In genomic region chr4:139453041-139453370, GRCh38 we compare ENCODE assay signal across 1 cellular context.
TF ChIP-seq lines count a peak whose summit lies in the region.

No MANE protein-coding gene starts in this region.

TF ChIP-seq in HepG2, 621 proteins besides CTCF, POLR2A, EP300 and RAD21 (continued from another document and continues in another):
- TF ChIP-seq ZNF713 (CRISPR knock-in tag; IDR thresholded peaks at IDR 0.05), result 0 out of 2 replicates have a peak, but pooled peaks have one; percentile 9
- TF ChIP-seq ETV6 (CRISPR knock-in tag; conservative IDR thresholded peaks at IDR 0.05), result no peak
- no peak for TF ChIP-seq ZNF180 (CRISPR knock-in tag; IDR thresholded peaks at IDR 0.05; ENCODE audit: borderline replicate concordance, low read depth)
- 0 out of 2 replicates have a peak, but pooled peaks have one; percentile 63 for TF ChIP-seq RNF2 (conservative IDR thresholded peaks at IDR 0.05; ENCODE audit: low read depth)
- no peak for TF ChIP-seq RCOR2 (CRISPR knock-in tag; IDR thresholded peaks at IDR 0.05)
- TF ChIP-seq ZNF580 (CRISPR knock-in tag; IDR thresholded peaks at IDR 0.05; ENCODE audit: borderline replicate concordance, low read depth), result no peak
- peak; percentile 3; the same call in 1 of the 2 replicates for TF ChIP-seq SOX5 (CRISPR knock-in tag; IDR thresholded peaks at IDR 0.05; ENCODE audit: borderline replicate concordance)
- no peak for TF ChIP-seq ZNF557 (CRISPR knock-in tag; IDR thresholded peaks at IDR 0.05)
- TF ChIP-seq XRCC5 (optimal IDR thresholded peaks at IDR 0.05; ENCODE audit: low read length), result no peak
- TF ChIP-seq SIN3B (IDR thresholded peaks at IDR 0.05; ENCODE audit: low read length), result no peak
- TF ChIP-seq ZNF776 (CRISPR knock-in tag; IDR thresholded peaks at IDR 0.05), result no peak
- no peak for TF ChIP-seq ZNF251 (CRISPR knock-in tag; IDR thresholded peaks at IDR 0.05)
- TF ChIP-seq PPARG (CRISPR knock-in tag; conservative IDR thresholded peaks at IDR 0.05), result no peak
- TF ChIP-seq, protein P1, sequence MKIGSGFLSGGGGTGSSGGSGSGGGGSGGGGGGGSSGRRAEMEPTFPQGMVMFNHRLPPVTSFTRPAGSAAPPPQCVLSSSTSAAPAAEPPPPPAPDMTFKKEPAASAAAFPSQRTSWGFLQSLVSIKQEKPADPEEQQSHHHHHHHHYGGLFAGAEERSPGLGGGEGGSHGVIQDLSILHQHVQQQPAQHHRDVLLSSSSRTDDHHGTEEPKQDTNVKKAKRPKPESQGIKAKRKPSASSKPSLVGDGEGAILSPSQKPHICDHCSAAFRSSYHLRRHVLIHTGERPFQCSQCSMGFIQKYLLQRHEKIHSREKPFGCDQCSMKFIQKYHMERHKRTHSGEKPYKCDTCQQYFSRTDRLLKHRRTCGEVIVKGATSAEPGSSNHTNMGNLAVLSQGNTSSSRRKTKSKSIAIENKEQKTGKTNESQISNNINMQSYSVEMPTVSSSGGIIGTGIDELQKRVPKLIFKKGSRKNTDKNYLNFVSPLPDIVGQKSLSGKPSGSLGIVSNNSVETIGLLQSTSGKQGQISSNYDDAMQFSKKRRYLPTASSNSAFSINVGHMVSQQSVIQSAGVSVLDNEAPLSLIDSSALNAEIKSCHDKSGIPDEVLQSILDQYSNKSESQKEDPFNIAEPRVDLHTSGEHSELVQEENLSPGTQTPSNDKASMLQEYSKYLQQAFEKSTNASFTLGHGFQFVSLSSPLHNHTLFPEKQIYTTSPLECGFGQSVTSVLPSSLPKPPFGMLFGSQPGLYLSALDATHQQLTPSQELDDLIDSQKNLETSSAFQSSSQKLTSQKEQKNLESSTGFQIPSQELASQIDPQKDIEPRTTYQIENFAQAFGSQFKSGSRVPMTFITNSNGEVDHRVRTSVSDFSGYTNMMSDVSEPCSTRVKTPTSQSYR (CRISPR knock-in tag; IDR thresholded peaks at IDR 0.05; ENCODE audit: borderline replicate concordance), result no peak
- TF ChIP-seq ZFP91 (CRISPR knock-in tag; IDR thresholded peaks at IDR 0.05; ENCODE audit: borderline replicate concordance), result no peak
- 0 out of 2 replicates have a peak, but pooled peaks have one; percentile 15 for TF ChIP-seq ZNF17 (CRISPR knock-in tag; IDR thresholded peaks at IDR 0.05)
- no peak for TF ChIP-seq MTA1 (CRISPR knock-in tag; IDR thresholded peaks at IDR 0.05; ENCODE audit: borderline replicate concordance)
- TF ChIP-seq ZNF276 (CRISPR knock-in tag; IDR thresholded peaks at IDR 0.05; ENCODE audit: low read depth), result no peak
- TF ChIP-seq KAT7 (CRISPR knock-in tag; IDR thresholded peaks at IDR 0.05; ENCODE audit: borderline replicate concordance), result peak; percentile 52; the same call in 1 of the 2 replicates
- no peak for TF ChIP-seq SIX1 (CRISPR knock-in tag; IDR thresholded peaks at IDR 0.05; ENCODE audit: borderline replicate concordance)
- TF ChIP-seq SKIL (CRISPR knock-in tag; IDR thresholded peaks at IDR 0.05; ENCODE audit: borderline replicate concordance), result no peak
- TF ChIP-seq ZNF7 (CRISPR knock-in tag; IDR thresholded peaks at IDR 0.05), result no peak
- TF ChIP-seq ZNF552 (CRISPR knock-in tag; IDR thresholded peaks at IDR 0.05; ENCODE audit: borderline replicate concordance), result no peak
- TF ChIP-seq ATF1 (CRISPR knock-in tag; IDR thresholded peaks at IDR 0.05), result no peak
- no peak for TF ChIP-seq CHCHD3 (CRISPR knock-in tag; IDR thresholded peaks at IDR 0.05)
- peak; percentile 40; the same call in 1 of the 2 replicates for TF ChIP-seq DPF2 (CRISPR knock-in tag; IDR thresholded peaks at IDR 0.05; ENCODE audit: borderline replicate concordance, low read depth)
- no peak for TF ChIP-seq ELF1 (CRISPR knock-in tag; IDR thresholded peaks at IDR 0.05)
- TF ChIP-seq TRAFD1 (CRISPR knock-in tag; IDR thresholded peaks at IDR 0.05; ENCODE audit: borderline replicate concordance), result no peak
- no peak for TF ChIP-seq PRPF4 (IDR thresholded peaks at IDR 0.05; ENCODE audit: low read depth, low read length, poor library complexity, severe bottlenecking)
- no peak for TF ChIP-seq MAFG (CRISPR knock-in tag; IDR thresholded peaks at IDR 0.05)
- TF ChIP-seq, protein P2, sequence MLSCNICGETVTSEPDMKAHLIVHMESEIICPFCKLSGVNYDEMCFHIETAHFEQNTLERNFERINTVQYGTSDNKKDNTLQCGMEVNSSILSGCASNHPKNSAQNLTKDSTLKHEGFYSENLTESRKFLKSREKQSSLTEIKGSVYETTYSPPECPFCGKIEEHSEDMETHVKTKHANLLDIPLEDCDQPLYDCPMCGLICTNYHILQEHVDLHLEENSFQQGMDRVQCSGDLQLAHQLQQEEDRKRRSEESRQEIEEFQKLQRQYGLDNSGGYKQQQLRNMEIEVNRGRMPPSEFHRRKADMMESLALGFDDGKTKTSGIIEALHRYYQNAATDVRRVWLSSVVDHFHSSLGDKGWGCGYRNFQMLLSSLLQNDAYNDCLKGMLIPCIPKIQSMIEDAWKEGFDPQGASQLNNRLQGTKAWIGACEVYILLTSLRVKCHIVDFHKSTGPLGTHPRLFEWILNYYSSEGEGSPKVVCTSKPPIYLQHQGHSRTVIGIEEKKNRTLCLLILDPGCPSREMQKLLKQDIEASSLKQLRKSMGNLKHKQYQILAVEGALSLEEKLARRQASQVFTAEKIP (CRISPR knock-in tag; IDR thresholded peaks at IDR 0.05; ENCODE audit: borderline replicate concordance), result no peak
- TF ChIP-seq MATR3 (CRISPR knock-in tag; IDR thresholded peaks at IDR 0.05), result no peak
- no peak for TF ChIP-seq ZNF543 (CRISPR knock-in tag; IDR thresholded peaks at IDR 0.05)
- no peak for TF ChIP-seq ZNF746 (CRISPR knock-in tag; IDR thresholded peaks at IDR 0.05)
- 0 out of 2 replicates have a peak, but pooled peaks have one; percentile 19 for TF ChIP-seq ZNF275 (CRISPR knock-in tag; IDR thresholded peaks at IDR 0.05; ENCODE audit: borderline replicate concordance)
- no peak; the same call in 1 of the 2 replicates for TF ChIP-seq ZNF605 (CRISPR knock-in tag; IDR thresholded peaks at IDR 0.05)
- TF ChIP-seq, protein P3, sequence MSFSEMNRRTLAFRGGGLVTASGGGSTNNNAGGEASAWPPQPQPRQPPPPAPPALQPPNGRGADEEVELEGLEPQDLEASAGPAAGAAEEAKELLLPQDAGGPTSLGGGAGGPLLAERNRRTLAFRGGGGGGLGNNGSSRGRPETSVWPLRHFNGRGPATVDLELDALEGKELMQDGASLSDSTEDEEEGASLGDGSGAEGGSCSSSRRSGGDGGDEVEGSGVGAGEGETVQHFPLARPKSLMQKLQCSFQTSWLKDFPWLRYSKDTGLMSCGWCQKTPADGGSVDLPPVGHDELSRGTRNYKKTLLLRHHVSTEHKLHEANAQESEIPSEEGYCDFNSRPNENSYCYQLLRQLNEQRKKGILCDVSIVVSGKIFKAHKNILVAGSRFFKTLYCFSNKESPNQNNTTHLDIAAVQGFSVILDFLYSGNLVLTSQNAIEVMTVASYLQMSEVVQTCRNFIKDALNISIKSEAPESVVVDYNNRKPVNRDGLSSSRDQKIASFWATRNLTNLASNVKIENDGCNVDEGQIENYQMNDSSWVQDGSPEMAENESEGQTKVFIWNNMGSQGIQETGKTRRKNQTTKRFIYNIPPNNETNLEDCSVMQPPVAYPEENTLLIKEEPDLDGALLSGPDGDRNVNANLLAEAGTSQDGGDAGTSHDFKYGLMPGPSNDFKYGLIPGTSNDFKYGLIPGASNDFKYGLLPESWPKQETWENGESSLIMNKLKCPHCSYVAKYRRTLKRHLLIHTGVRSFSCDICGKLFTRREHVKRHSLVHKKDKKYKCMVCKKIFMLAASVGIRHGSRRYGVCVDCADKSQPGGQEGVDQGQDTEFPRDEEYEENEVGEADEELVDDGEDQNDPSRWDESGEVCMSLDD (CRISPR knock-in tag; IDR thresholded peaks at IDR 0.05; ENCODE audit: borderline replicate concordance), result no peak
- TF ChIP-seq FOXA1 (IDR thresholded peaks at IDR 0.05), result no peak
- TF ChIP-seq FOXA1 (CRISPR knock-in tag; IDR thresholded peaks at IDR 0.05), result no peak
- no peak for TF ChIP-seq MBNL3 (CRISPR knock-in tag; conservative IDR thresholded peaks at IDR 0.05)
- no peak for TF ChIP-seq USF2 (IDR thresholded peaks at IDR 0.05; ENCODE audit: low read depth, low read length)
- 0 out of 2 replicates have a peak, but pooled peaks have one; percentile 13 for TF ChIP-seq USF2 (CRISPR knock-in tag; IDR thresholded peaks at IDR 0.05; ENCODE audit: borderline replicate concordance)
- 0 out of 2 replicates have a peak, but pooled peaks have one; percentile 22 for TF ChIP-seq NR0B2 (CRISPR knock-in tag; IDR thresholded peaks at IDR 0.05)
- no peak for TF ChIP-seq KDM5B (CRISPR knock-in tag; IDR thresholded peaks at IDR 0.05; ENCODE audit: borderline replicate concordance)
- TF ChIP-seq TBP (CRISPR knock-in tag; IDR thresholded peaks at IDR 0.05), result no peak
- no peak for TF ChIP-seq ZNF644 (CRISPR knock-in tag; IDR thresholded peaks at IDR 0.05; ENCODE audit: low read depth)
